In genomic region chr22:19216579-19216978, GRCh38 we compare ENCODE assay signal across 20 cellular contexts. TPM values are rescaled to one million over a fixed set of nuclear protein-coding genes. Genes with fewer than 3 reads are reported as not detected.
DNase-seq lines count a peak whose midpoint lies in the region; ATAC-seq, FAIRE-seq and TF ChIP-seq lines count a peak whose summit lies in the region.
"Had no signal": no experiment of that assay in that cellular context is flagged by ENCODE, and none has a peak within 500 bp of the region (broad histone marks: within the 10 kb centered on the region; RNA-seq: fewer than 3 reads in every experiment).

No MANE protein-coding gene starts in this region.

- H3K4me2 ChIP-seq in K562 (ENCODE audit: insufficient read depth, low read length), result no peak overlapping the region
- H3K4me2 ChIP-seq: GM23338 had no signal

- TF ChIP-seq EP300 in K562 (IDR thresholded peaks at IDR 0.05; ENCODE audit: low read length), result no peak

- no peak for TF ChIP-seq POLR2A in K562 (conservative IDR thresholded peaks at IDR 0.05)

- no peak for TF ChIP-seq CTCF in K562 (IDR thresholded peaks at IDR 0.05 in 2 of 3, conservative IDR thresholded peaks at IDR 0.05 in 1 of 3; ENCODE audit: insufficient read depth in 2 of 3, low read depth in 1 of 3, low read length in 3 of 3)
- TF ChIP-seq CTCF in liver (IDR thresholded peaks at IDR 0.05; ENCODE audit: low read depth, low read length, missing input control), result no peak

- in situ Hi-C loops in K562 (cut with MboI), result no loop called here

- peak overlapping the region in 1 of 2 donors; percentile 0 for H3K4me3 Mint-ChIP-seq in effector memory CD8-positive, alpha-beta T cell
- H3K4me3 Mint-ChIP-seq: CD4-positive, CD25-positive, alpha-beta regulatory T cell; GM23338; HFFc6 had no signal

- no TSS peak for BruUV-seq in K562 (replicated peaks; lab: Mats Ljungman, UMichigan)

- intact Hi-C loops in K562 (cut with micrococcal nuclease), result loop anchor here (5.0 kb wide), 1 partner anchor 151 kb away; no protein-coding TSS in a partner anchor

- H3K27me3 ChIP-seq in K562 (ENCODE audit: control insufficient read depth in 2 of 2, insufficient read depth in 2 of 2, low read length in 2 of 2) (peaks cover 17 to 22% of the 10 kb centered on the region in 2 experiments; a peak in 4 of 5 replicates), liver (ENCODE audit: control insufficient read depth in 4 of 4, insufficient read depth in 4 of 4, low read length in 3 of 4) (no peaks in the 10 kb centered on the region), skeletal muscle tissue (ENCODE audit: control insufficient read depth in 3 of 3, insufficient read depth in 3 of 3, low read length in 3 of 3) (no peaks in the 10 kb centered on the region)
- H3K27me3 ChIP-seq: BE2C had no signal

- TF ChIP-seq RAD21 in K562 (CRISPR knock-in tag; conservative IDR thresholded peaks at IDR 0.05 in 1 of 2, IDR thresholded peaks at IDR 0.05 in 1 of 2), result no peak
- TF ChIP-seq RAD21 in liver (IDR thresholded peaks at IDR 0.05), result no peak

- H3K9me1 ChIP-seq in K562 (ENCODE audit: control insufficient read depth, insufficient read depth, low read length), result peaks cover 5% of the 10 kb centered on the region

- H4K20me1 ChIP-seq in K562 (replicated peaks; ENCODE audit: control insufficient read depth, insufficient read depth, low read length), result no peaks in the 10 kb centered on the region

- H3K27ac Mint-ChIP-seq in effector memory CD8-positive, alpha-beta T cell, result no peak overlapping the region
- H3K27ac Mint-ChIP-seq: CD4-positive, CD25-positive, alpha-beta regulatory T cell; GM23338; HFFc6 had no signal

- CTCF ChIA-PET in K562 (lab: Yijun Ruan, JAX; ENCODE audit: low intra/inter-chr PET ratio), result no interaction called here

- H3K79me2 ChIP-seq in K562 (ENCODE audit: control insufficient read depth, insufficient read depth, low read length), result no peaks in the 10 kb centered on the region

- H2AFZ ChIP-seq in K562 (ENCODE audit: low read depth, low read length), result no peak overlapping the region
- H2AFZ ChIP-seq: GM23338 had no signal

- H3K36me3 Mint-ChIP-seq in effector memory CD8-positive, alpha-beta T cell (ENCODE audit: insufficient read depth), result no peaks in the 10 kb centered on the region
- H3K36me3 Mint-ChIP-seq: CD4-positive, CD25-positive, alpha-beta regulatory T cell had no signal

- no peak for ATAC-seq in K562
- peak; percentile 71 for ATAC-seq in effector memory CD8-positive, alpha-beta T cell (replicated peaks)
- ATAC-seq in GM21619 (IDR thresholded peaks at IDR 0.05; ENCODE audit: unreplicated experiment), result no peak
- ATAC-seq: GM23338, HCT116 had no signal

- FAIRE-seq in K562 (lab: Jason Lieb, UNC), result no peak
- no peak for FAIRE-seq in urothelium cell line (lab: Jason Lieb, UNC)
- FAIRE-seq: A204.1, D721Med, G401.6, GM12891 had no signal

- H3K4me3 ChIP-seq in K562 (no peak overlapping the region), liver (ENCODE audit: low read depth in 1 of 3, low read length in 3 of 3) (no peak overlapping the region), skeletal muscle tissue (ENCODE audit: low read length in 3 of 3) (no peak overlapping the region)
- H3K4me3 ChIP-seq: GM23338 had no signal

- H3K9ac ChIP-seq in K562 (ENCODE audit: insufficient read depth in 1 of 2, low read depth in 2 of 2, low read length in 2 of 2), result no peak overlapping the region
- no peak overlapping the region for H3K9ac ChIP-seq in liver (ENCODE audit: low read depth in 1 of 2, low read length in 2 of 2)
- peak overlapping the region in 1 of 3 donors; percentile 54 for H3K9ac ChIP-seq in skeletal muscle tissue (ENCODE audit: low read depth in 1 of 3, low read length in 3 of 3)

- H3K4me1 Mint-ChIP-seq in effector memory CD8-positive, alpha-beta T cell (ENCODE audit: low read depth in 2 of 2), result peaks cover 0 to 11% of the 10 kb centered on the region in 2 donors

- 33% methylated on average over 5 of the region's 5 CpGs for WGBS in K562 (ENCODE audit: insufficient coverage, low coverage, missing lambda C conversion rate)
- WGBS in liver, result 60% methylated on average over 5 of the region's 5 CpGs

- POLR2A ChIA-PET in K562 (lab: Yijun Ruan, JAX), result interaction anchor here (0.8 to 8.7 kb wide), 5 partner anchors 12 to 24 kb away, joined by 3 to 123 read pairs (median 6); no protein-coding TSS in a partner anchor

- no peaks in the 10 kb centered on the region for H3K27me3 Mint-ChIP-seq in effector memory CD8-positive, alpha-beta T cell
- H3K27me3 Mint-ChIP-seq: CD4-positive, CD25-positive, alpha-beta regulatory T cell had no signal

- H3K36me3 ChIP-seq in K562 (ENCODE audit: control insufficient read depth, insufficient read depth, low read length) (no peaks in the 10 kb centered on the region), liver (ENCODE audit: control insufficient read depth in 4 of 4, insufficient read depth in 3 of 4, low read depth in 1 of 4, low read length in 3 of 4) (peaks cover 0 to 15% (median 8%) of the 10 kb centered on the region in 4 donors), skeletal muscle tissue (ENCODE audit: control insufficient read depth in 3 of 3, insufficient read depth in 3 of 3, low read length in 3 of 3) (peaks cover 32 to 47% (median 47%) of the 10 kb centered on the region in 3 donors)
- H3K36me3 ChIP-seq: BE2C had no signal

- no peak overlapping the region for H3K27ac ChIP-seq in K562 (ENCODE audit: extremely low read depth, low read depth, low read length)
- no peak overlapping the region for H3K27ac ChIP-seq in liver (ENCODE audit: low read depth in 1 of 2, low read length in 2 of 2)
- H3K27ac ChIP-seq in skeletal muscle tissue (ENCODE audit: low read depth, low read length), result peak overlapping the region; percentile 8

- peaks cover 9 to 13% of the 10 kb centered on the region in 2 experiments for H3K4me1 ChIP-seq in K562 (replicated peaks in 1 of 2; ENCODE audit: control insufficient read depth in 2 of 2, insufficient read depth in 2 of 2, low read length in 2 of 2)
- peaks cover 2 to 16% (median 14%) of the 10 kb centered on the region in 4 donors for H3K4me1 ChIP-seq in liver (ENCODE audit: control insufficient read depth in 4 of 4, insufficient read depth in 4 of 4, low read length in 3 of 4)
- peaks cover 27 to 59% (median 41%) of the 10 kb centered on the region in 3 donors for H3K4me1 ChIP-seq in skeletal muscle tissue (ENCODE audit: control insufficient read depth in 3 of 3, insufficient read depth in 3 of 3, low read length in 3 of 3)
- H3K4me1 ChIP-seq: BE2C, Caco-2 had no signal

- H3K9me3 ChIP-seq in K562 (replicated peaks; ENCODE audit: control insufficient read depth, insufficient read depth, low read depth, low read length) (no peaks in the 10 kb centered on the region), liver (ENCODE audit: control insufficient read depth in 4 of 4, low read length in 3 of 4) (no peaks in the 10 kb centered on the region), skeletal muscle tissue (ENCODE audit: control insufficient read depth in 3 of 3, low read length in 3 of 3) (no peaks in the 10 kb centered on the region)
- H3K9me3 ChIP-seq: BE2C, Caco-2 had no signal

- DNase-seq in K562 (ENCODE audit: extremely low read depth in 1 of 4, low spot score in 3 of 4), result no peak
- DNase-seq in effector memory CD8-positive, alpha-beta T cell, result no peak
- DNase-seq in urothelium cell line (ENCODE audit: low spot score), result no peak
- no peak for DNase-seq in activated CD8-positive, alpha-beta memory T cell treated with anti-CD3 and anti-CD28 coated beads for 24 hours
- DNase-seq: ACHN; BE2C; C1 segment of cervical spinal cord; Caco-2; CD4-positive, CD25-positive, alpha-beta regulatory T cell; H7; HFFc6 had no signal

- H3K9me3 Mint-ChIP-seq in effector memory CD8-positive, alpha-beta T cell, result no peaks in the 10 kb centered on the region
- H3K9me3 Mint-ChIP-seq: CD4-positive, CD25-positive, alpha-beta regulatory T cell; GM23338; HFFc6 had no signal

TF ChIP-seq in liver, 16 proteins besides CTCF, POLR2A, EP300 and RAD21 (continues in another document):
- TF ChIP-seq FOXA1 (IDR thresholded peaks at IDR 0.05), result no peak
- TF ChIP-seq JUND (IDR thresholded peaks at IDR 0.05), result no peak
- TF ChIP-seq TAF1 (conservative IDR thresholded peaks at IDR 0.05), result no peak
- TF ChIP-seq RXRA (IDR thresholded peaks at IDR 0.05), result peak; percentile 28 to 52
- TF ChIP-seq MAX (IDR thresholded peaks at IDR 0.05), result no peak
- peak; percentile 27 for TF ChIP-seq SP1 (IDR thresholded peaks at IDR 0.05)
- no peak for TF ChIP-seq YY1 (IDR thresholded peaks at IDR 0.05)
- peak; percentile 83 to 92 for TF ChIP-seq HNF4A (conservative IDR thresholded peaks at IDR 0.05)
- TF ChIP-seq HNF4G (IDR thresholded peaks at IDR 0.05), result peak; percentile 55
- TF ChIP-seq FOXA2 (IDR thresholded peaks at IDR 0.05), result no peak
- peak; percentile 14 for TF ChIP-seq NR2F2 (IDR thresholded peaks at IDR 0.05)
- TF ChIP-seq EGR1 (IDR thresholded peaks at IDR 0.05; ENCODE audit: low read depth in 2 of 2), result no peak

RNA-seq across cellular contexts. Expression of gene SLC25A1, which starts 38.0 kb away (rescaled TPM):
- total RNA-seq in K562 (2011; cell fraction: chromatin; rRNA removed; ENCODE audit: low replicate concordance), result 34.4 and 107 TPM in 2 replicates
- 114 and 122 TPM in 2 replicates for total RNA-seq in K562 (2011; cell fraction: nucleolus; rRNA removed)
- total RNA-seq in K562 (2011; cell fraction: nucleoplasm; rRNA removed), result 76.8 and 81.5 TPM in 2 replicates
- total RNA-seq in K562 (2014; rRNA removed), result 329 and 469 TPM in 2 replicates
- 54.3 and 89.6 TPM in 2 replicates for total RNA-seq in K562 (2014; rRNA removed; fragmentation: Illumina TruSeq; extraction: Trizol)
- 109 and 119 TPM in 2 replicates for total RNA-seq in K562 (2015; rRNA removed; fragmentation: Illumina TruSeq; extraction: Trizol)
- 399 and 408 TPM in 2 replicates for total RNA-seq in K562 (2021)
- polyA plus RNA-seq in K562 (2011; rRNA removed), result 110 and 216 TPM in 2 replicates
- 329 and 368 TPM in 2 replicates for polyA plus RNA-seq in K562 (2011; cell fraction: cytosol; rRNA removed)
- polyA plus RNA-seq in K562 (2011; cell fraction: nucleus; rRNA removed), result 294 and 343 TPM in 2 replicates
- polyA plus RNA-seq in K562 (2012), result 272 and 330 TPM in 2 replicates
- polyA plus RNA-seq in K562 (2014; fragmentation: Illumina TruSeq; extraction: Trizol), result 183 and 239 TPM in 2 replicates
- 10 to 100 TPM; 11.0 to 23.7 TPM for polyA plus RNA-seq in K562 (2014; fragmentation: Nextera tagmentation; extraction: Ambion mirVana)
- 248 and 262 TPM in 2 replicates for polyA plus RNA-seq in K562 (2014; rRNA removed)
- 64.7 and 77.1 TPM in 2 replicates for polyA minus RNA-seq in K562 (2011; rRNA and poly(A)+ RNA removed)
- 103 and 287 TPM in 2 replicates for polyA minus RNA-seq in K562 (2011; cell fraction: cytosol; rRNA and poly(A)+ RNA removed)
- 46.3 and 88.1 TPM in 2 replicates for polyA minus RNA-seq in K562 (2011; cell fraction: nucleus; rRNA and poly(A)+ RNA removed)
- 10 to 100 TPM; 59.5 to 76.1 TPM for total RNA-seq in liver
- 10 to 100 TPM; 71.6 to 78.3 TPM for polyA plus RNA-seq in liver
- total RNA-seq in skeletal muscle tissue, result 17.2 TPM
